Comparison of ENCODE assay signal across 31 cellular contexts in genomic region chr22:20490941-20491307, GRCh38.
"Had no signal": no experiment of that assay in that cellular context is flagged by ENCODE, and none has a peak within 500 bp of the region (broad histone marks: within the 10 kb centered on the region; RNA-seq: fewer than 3 reads in every experiment).

No MANE protein-coding gene starts in this region.

- H3K4me3 Mint-ChIP-seq: activated CD4-positive, alpha-beta T cell treated with anti-CD3 and anti-CD28 coated beads, Interleukin-2, amount 10 ng/mL, durations not matched to agents 24 days and 14 days; activated CD8-positive, alpha-beta T cell treated with anti-CD3 and anti-CD28 coated beads for 36 hours; activated naive CD8-positive, alpha-beta T cell; activated naive CD8-positive, alpha-beta T cell treated with anti-CD3 and anti-CD28 coated beads, Interleukin-2, amount 50 U/mL, for 24 hours; T-helper 1 cell treated with Interleukin-12 subunit alpha and Interleukin-12 subunit beta and Interleukin-4 antibody, amounts not matched to agents 30 μg/mL and 1 μg/mL, for 36 hours had no signal

- H3K27ac Mint-ChIP-seq: activated CD4-positive, alpha-beta T cell treated with anti-CD3 and anti-CD28 coated beads, Interleukin-2, amount 10 ng/mL, durations not matched to agents 24 days and 14 days; activated CD8-positive, alpha-beta T cell treated with anti-CD3 and anti-CD28 coated beads for 36 hours; activated naive CD8-positive, alpha-beta T cell; activated naive CD8-positive, alpha-beta T cell treated with anti-CD3 and anti-CD28 coated beads, Interleukin-2, amount 50 U/mL, for 24 hours had no signal

- H3K27me3 Mint-ChIP-seq: activated CD4-positive, alpha-beta T cell treated with anti-CD3 and anti-CD28 coated beads, Interleukin-2, amount 10 ng/mL, durations not matched to agents 24 days and 14 days; activated CD8-positive, alpha-beta T cell treated with anti-CD3 and anti-CD28 coated beads for 36 hours; activated naive CD8-positive, alpha-beta T cell; activated naive CD8-positive, alpha-beta T cell treated with anti-CD3 and anti-CD28 coated beads, Interleukin-2, amount 50 U/mL, for 24 hours had no signal

- H3K36me3 Mint-ChIP-seq: activated naive CD8-positive, alpha-beta T cell had no signal

- DNase-seq: activated CD4-positive, alpha-beta T cell treated with anti-CD3 and anti-CD28 coated beads, Interleukin-2, amount 10 ng/mL, durations not matched to agents 24 days and 14 days; activated CD4-positive, alpha-beta T cell treated with anti-CD3 and anti-CD28 coated beads, Interleukin-2, amount 50 U/mL, for 4 hours; activated CD8-positive, alpha-beta T cell treated with anti-CD3 and anti-CD28 coated beads for 36 hours; activated gamma-delta T cell; activated naive CD4-positive, alpha-beta T cell treated with Interleukin-2 at 50 U/mL for 16 hours; activated naive CD8-positive, alpha-beta T cell treated with anti-CD3 and anti-CD28 coated beads, Interleukin-2, amount 50 U/mL, for 24 hours; activated T-cell treated with anti-CD3 and anti-CD28 coated beads, Interleukin-2, amount 50 U/mL, for 1 hour; aorta; brain microvascular endothelial cell; central memory CD4-positive, alpha-beta T cell; Kasumi-1; MG63; NCI-H1048; NCI-H1105 treated with DMSO at 0.1 percent for 48 hours; NCI-H1436 treated with DMSO at 0.1 percent for 48 hours; NCI-H1694 treated with DMSO at 0.1 percent for 48 hours; NCI-H2029; NCI-H345; NCI-H524 treated with DMSO at 0.1 percent for 48 hours; NCI-H748 treated with DMSO at 0.1 percent for 48 hours; NK-92 treated with Interleukin-12 subunit alpha and Interleukin-12 subunit beta, amount 100 ng/mL, for 24 hours; PC-3; Peyer's patch; RPMI8226; SHP77 treated with DMSO at 0.1 percent for 48 hours; SK-N-SH; T1000 had no signal

- H3K9me3 ChIP-seq: MG63, Peyer's patch, SJSA1, SK-N-SH had no signal

- ATAC-seq: PC-3 had no signal

- H3K9me3 Mint-ChIP-seq: activated CD4-positive, alpha-beta T cell treated with anti-CD3 and anti-CD28 coated beads, Interleukin-2, amount 10 ng/mL, durations not matched to agents 24 days and 14 days; activated CD8-positive, alpha-beta T cell treated with anti-CD3 and anti-CD28 coated beads for 36 hours; activated naive CD8-positive, alpha-beta T cell treated with anti-CD3 and anti-CD28 coated beads, Interleukin-2, amount 50 U/mL, for 24 hours; activated T-helper 2 cell treated with anti-CD3 and anti-CD28 coated beads, Interferon-gamma antibody, Interleukin-2, Interleukin-4, amounts not matched to agents 10 μg/mL and 5 μg/mL and 100 μg/mL, durations not matched to agents 14 hours and 24 hours and 36 hours; T-helper 1 cell treated with Interleukin-12 subunit alpha and Interleukin-12 subunit beta and Interleukin-4 antibody, amounts not matched to agents 30 μg/mL and 1 μg/mL, for 36 hours had no signal
